Comparison of ENCODE assay signal across 8 cellular contexts in the genomic region with DNA sequence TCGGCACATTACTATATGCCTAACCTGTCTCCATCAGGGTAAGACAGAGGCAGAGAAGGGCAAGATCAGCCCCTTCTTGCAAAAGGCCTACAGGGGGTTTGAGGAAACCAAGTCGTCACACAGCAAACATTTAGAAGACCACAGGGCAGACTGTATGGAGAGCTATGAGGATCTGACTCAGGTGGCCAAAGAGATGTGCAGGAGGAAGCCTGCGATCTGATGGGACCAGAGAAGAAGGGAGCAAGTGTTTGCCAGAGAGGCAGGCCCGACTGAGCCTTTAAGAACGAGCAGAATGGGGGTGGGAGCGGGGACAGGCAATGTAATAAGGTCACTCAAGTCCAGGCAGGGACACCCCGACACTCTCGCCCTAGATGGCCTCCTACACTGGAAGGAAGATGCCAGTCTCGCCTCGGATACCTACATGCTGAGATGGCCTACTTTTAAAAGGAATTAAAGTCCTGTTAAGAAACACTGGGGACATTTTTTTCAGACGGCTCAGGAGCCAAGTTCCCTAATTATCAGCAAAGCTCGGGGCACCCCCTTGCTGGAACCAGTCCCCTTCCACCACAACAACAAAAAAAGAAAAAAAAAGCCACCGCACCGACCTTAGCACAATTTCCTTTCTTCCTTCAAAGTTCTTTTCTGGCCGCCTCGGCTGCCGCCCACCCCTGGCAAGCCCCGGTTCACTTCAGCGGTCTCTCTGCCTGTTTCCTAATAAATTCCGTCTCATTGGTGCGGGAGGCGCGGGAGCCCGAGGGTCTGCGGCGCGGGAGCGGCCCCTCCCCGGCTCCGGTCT. TPM values are rescaled to one million over a fixed set of nuclear protein-coding genes. Genes with fewer than 3 reads are reported as not detected.
DNase-seq lines count a peak whose midpoint lies in the region; ATAC-seq and TF ChIP-seq lines count a peak whose summit lies in the region.

No MANE protein-coding gene starts in this region.

- H3K36me3 ChIP-seq in CD8-positive, alpha-beta T cell (ENCODE audit: insufficient read depth, low read length), result no peaks in the 10 kb centered on the region
- H3K36me3 ChIP-seq in KOPT-K1 (ENCODE audit: insufficient read depth, low read length) (no peaks in the 10 kb centered on the region), brain microvascular endothelial cell (replicated peaks) (peaks cover 5% of the 10 kb centered on the region), mesodermal cell (ENCODE audit: control insufficient read depth, insufficient read depth, low read length) (peaks cover 13% of the 10 kb centered on the region)

- peak overlapping the region; percentile 78 for H3K27ac Mint-ChIP-seq in CD8-positive, alpha-beta T cell

- peaks cover 46% of the 10 kb centered on the region for H3K4me1 Mint-ChIP-seq in CD8-positive, alpha-beta T cell (ENCODE audit: low read depth)

- POLR2A ChIA-PET in CD8-positive, alpha-beta T cell (lab: Charles Lee), result interaction anchor here (0.6 to 2.0 kb wide), 4 partner anchors 8 to 175 kb away, joined by 3 to 12 read pairs (median 4); a partner anchor contains a TSS

- TF ChIP-seq CTCF in CD8-positive, alpha-beta T cell (IDR thresholded peaks at IDR 0.05), result no peak
- TF ChIP-seq CTCF in brain microvascular endothelial cell (IDR thresholded peaks at IDR 0.05; ENCODE audit: low read depth, low read length, missing control alignments), result no peak

- H3K27me3 ChIP-seq in CD8-positive, alpha-beta T cell (ENCODE audit: insufficient read depth, low read length), result no peaks in the 10 kb centered on the region
- no peaks in the 10 kb centered on the region for H3K27me3 ChIP-seq in brain microvascular endothelial cell (replicated peaks)

- no peaks in the 10 kb centered on the region for H3K27me3 Mint-ChIP-seq in CD8-positive, alpha-beta T cell (ENCODE audit: low read depth)

- H3K36me3 Mint-ChIP-seq in CD8-positive, alpha-beta T cell, result peaks cover 9% of the 10 kb centered on the region

- H3K4me3 ChIP-seq in CD8-positive, alpha-beta T cell (ENCODE audit: low read depth, low read length), result peak overlapping the region; percentile 94
- H3K4me3 ChIP-seq in brain microvascular endothelial cell (ENCODE audit: low read depth, low read length) (peak overlapping the region; percentile 79), mesodermal cell (ENCODE audit: extremely low read depth, insufficient read depth, low read length, poor library complexity, severe bottlenecking) (peak overlapping the region; percentile 76)

- H3K9me3 Mint-ChIP-seq in CD8-positive, alpha-beta T cell, result no peaks in the 10 kb centered on the region

- CTCF ChIA-PET in CD8-positive, alpha-beta T cell (lab: Charles Lee), result interaction anchor here (1.1 to 1.6 kb wide), 2 partner anchors 16 to 107 kb away, joined by 6 read pairs; no protein-coding TSS in a partner anchor

- intact Hi-C loops in CD8-positive, alpha-beta T cell (cut with DNase I, micrococcal nuclease), result loop anchor here (2.0 to 5.0 kb wide), 9 partner anchors 78 to 1938 kb away; a partner anchor contains a TSS

- WGBS in mesodermal cell (ENCODE audit: insufficient coverage in 2 of 2), 2 experiments, result 8 to 12% methylated on average over 17 to 26 of the region's 30 CpGs

- in situ Hi-C loops in brain microvascular endothelial cell (cut with HindIII; ENCODE audit: low pct_ligation_motif_present, low sequenced_read_pairs), result no loop called here

- no peak for ATAC-seq in CD8-positive, alpha-beta T cell
- ATAC-seq in GM21576 (IDR thresholded peaks at IDR 0.05; ENCODE audit: unreplicated experiment), result no peak
- ATAC-seq in HG03342 (IDR thresholded peaks at IDR 0.05; ENCODE audit: unreplicated experiment), result no peak

- peak overlapping the region; percentile 96 for H3K4me3 Mint-ChIP-seq in CD8-positive, alpha-beta T cell

- H3K9me3 ChIP-seq in CD8-positive, alpha-beta T cell (ENCODE audit: low read length), result no peaks in the 10 kb centered on the region
- no peaks in the 10 kb centered on the region for H3K9me3 ChIP-seq in KOPT-K1 (ENCODE audit: insufficient read depth, low read length, poor library complexity, severe bottlenecking)
- H3K9me3 ChIP-seq in mesodermal cell (ENCODE audit: control insufficient read depth, low read length), result no peaks in the 10 kb centered on the region

- H3K4me1 ChIP-seq in CD8-positive, alpha-beta T cell (ENCODE audit: insufficient read depth, low read length), result peaks cover 13% of the 10 kb centered on the region
- peaks cover 12% of the 10 kb centered on the region for H3K4me1 ChIP-seq in mesodermal cell (ENCODE audit: control insufficient read depth, insufficient read depth, low read length, poor library complexity, severe bottlenecking)

- H3K27ac ChIP-seq in CD8-positive, alpha-beta T cell (ENCODE audit: low read depth, low read length), result no peak overlapping the region
- H3K27ac ChIP-seq in KOPT-K1 (ENCODE audit: low read depth, low read length, poor library complexity, severe bottlenecking), result peak overlapping the region; percentile 83
- H3K27ac ChIP-seq in brain microvascular endothelial cell, result peak overlapping the region; percentile 65
- H3K27ac ChIP-seq in mesodermal cell (ENCODE audit: low read depth, low read length, severe bottlenecking), result peak overlapping the region; percentile 92

- DNase-seq in CD8-positive, alpha-beta T cell, result no peak
- DNase-seq in brain microvascular endothelial cell, result peak; percentile 6
- no peak for DNase-seq in NCI-H446 treated with DMSO at 0.1 percent for 48 hours (lab: John Stamatoyannopoulos, UW)
- no peak for DNase-seq in NCI-H1092 treated with DMSO at 0.1 percent for 48 hours (lab: John Stamatoyannopoulos, UW)

RNA-seq across cellular contexts. Expression of a gene that starts 1.5 kb away (rescaled TPM):
- 1 to 10 TPM; 6.1 to 9.3 TPM for total RNA-seq in CD8-positive, alpha-beta T cell
- 8.6 TPM for polyA plus RNA-seq in mesodermal cell (2013, experiment 1 of 2)
- polyA plus RNA-seq in mesodermal cell (2013, experiment 2 of 2), result 7.5 TPM

RNA-seq across cellular contexts. Expression of a gene that starts 42.7 kb away (rescaled TPM):
- total RNA-seq in CD8-positive, alpha-beta T cell, result 10 to 100 TPM in 1 of 2 experiments, 1 to 10 TPM in 1; 4.7 to 10.7 TPM
- polyA plus RNA-seq in mesodermal cell (2013, experiment 1 of 2), result 17.4 TPM
- polyA plus RNA-seq in mesodermal cell (2013, experiment 2 of 2), result 16.0 TPM
